ENCODE assay signal across 9 cellular contexts in genomic region chr3:151210676-151211381, GRCh38. TPM values are rescaled to one million over a fixed set of nuclear protein-coding genes. Genes with fewer than 3 reads are reported as not detected.
A peak's percentile ranks its signal among the peaks of the same experiment; 100 is the strongest.
DNase-seq lines count a peak whose midpoint lies in the region; ATAC-seq, FAIRE-seq and TF ChIP-seq lines count a peak whose summit lies in the region.
"Had no signal": no experiment of that assay in that cellular context is flagged by ENCODE, and none has a peak within 500 bp of the region (broad histone marks: within the 10 kb centered on the region; RNA-seq: fewer than 3 reads in every experiment).

No MANE protein-coding gene starts in this region.

- H3K4me3 ChIP-seq in GM23248: no peak overlapping the region
- no peak overlapping the region for H3K4me3 ChIP-seq in left lung

- H3K27me3 ChIP-seq in GM23248 (replicated peaks; ENCODE audit: insufficient read depth) (no peaks in the 10 kb centered on the region), left lung (no peaks in the 10 kb centered on the region)

- DNase-seq in GM13977 (ENCODE audit: low spot score) (no peak), GM23248 (peak; percentile 12), RCC 7860 (ENCODE audit: low spot score) (no peak), left lung (no peak), NCI-H526 (lab: John Stamatoyannopoulos, UW) (no peak), pons (ENCODE audit: low spot score) (no peak), SW480 (ENCODE audit: low spot score) (no peak)

- H3K79me2 ChIP-seq in GM23248 (ENCODE audit: insufficient read depth): no peaks in the 10 kb centered on the region

- no peak overlapping the region for H3K4me2 ChIP-seq in GM23248 (ENCODE audit: unreplicated experiment)

- no peaks in the 10 kb centered on the region for H3K9me2 ChIP-seq in GM23248 (ENCODE audit: insufficient read depth)

- H4K20me1 ChIP-seq in GM23248 (ENCODE audit: insufficient read depth): no peaks in the 10 kb centered on the region

- H3K9ac ChIP-seq in GM23248: no peak overlapping the region

- H3K36me3 ChIP-seq in GM23248 (ENCODE audit: low read depth): no peaks in the 10 kb centered on the region
- H3K36me3 ChIP-seq in left lung: no peaks in the 10 kb centered on the region

- ATAC-seq in left lung: peak; percentile 91
- ATAC-seq: Panc1 had no signal

- 86% methylated on average over 4 of the region's 4 CpGs for WGBS in GM23248 (ENCODE audit: low coverage in 1 of 2, low lambda C conversion rate in 2 of 2, missing lambda C conversion rate in 2 of 2), 2 experiments

- H3K9me3 ChIP-seq in GM23248 (ENCODE audit: low read depth) (no peaks in the 10 kb centered on the region), left lung (no peaks in the 10 kb centered on the region)

- H3K27ac ChIP-seq in GM23248 (no peak overlapping the region), left lung (peak overlapping the region in 1 of 2 donors; percentile 10)

- peak; percentile 58 for FAIRE-seq in RCC 7860 (lab: Jason Lieb, UNC)

- H3K4me1 ChIP-seq in GM23248 (ENCODE audit: insufficient read depth) (peaks cover 9% of the 10 kb centered on the region; the same call in 1 of the 2 replicates), left lung (peaks cover 0 to 13% of the 10 kb centered on the region in 2 donors)

- H3F3A ChIP-seq in GM23248 (ENCODE audit: insufficient read depth): no peaks in the 10 kb centered on the region

- no peak overlapping the region for H2AFZ ChIP-seq in GM23248

- in situ Hi-C loops in GM13977 (cut with MboI; ENCODE audit: low pct_unique_long_range_greater_than_20kb, low sequenced_read_pairs, unreplicated experiment) (no loop called here), GM23248 (cut with MboI) (no loop called here)

- TF ChIP-seq CTCF in GM13977 (IDR thresholded peaks at IDR 0.05; ENCODE audit: extremely low read depth, insufficient read depth, missing control alignments) (peak; percentile 15), left lung (IDR thresholded peaks at IDR 0.05) (no peak)

- intact Hi-C loops in left lung (cut with DNase I): no loop called here

RNA-seq across cellular contexts. Expression of gene GPR171, which starts 7.8 kb away (rescaled TPM):
- total RNA-seq in GM23248 (2014; rRNA removed; shearing (Covaris generic)): not detected in 2 replicates
- polyA plus RNA-seq in GM23248 (2016; fragmentation: Nextera tagmentation; extraction: Ambion mirVana): not detected in 2 replicates
- total RNA-seq in left lung: 1 to 10 TPM in 1 of 2 donors, under 1 TPM in 1; 0.96 to 2.9 TPM
- total RNA-seq: temporal lobe had no signal
